In genomic region chr20:44646641-44647274, GRCh38 we compare ENCODE assay signal across 8 cellular contexts. TPM values are rescaled to one million over a fixed set of nuclear protein-coding genes. Genes with fewer than 3 reads are reported as not detected.
A peak's percentile ranks its signal among the peaks of the same experiment; 100 is the strongest.
DNase-seq lines count a peak whose midpoint lies in the region; ATAC-seq, FAIRE-seq and TF ChIP-seq lines count a peak whose summit lies in the region.

No MANE protein-coding gene starts in this region.

- DNase-seq in GM13977 (ENCODE audit: low spot score) (peak; percentile 77), M059J (ENCODE audit: low read depth) (peak; percentile 76), bronchial epithelial cell (ENCODE audit: low read depth) (peak; percentile 59), left colon (no peak), head of caudate nucleus (no peak), NCI-H2081 (lab: John Stamatoyannopoulos, UW) (no peak)
- peak; percentile 40 for DNase-seq in stimulated activated naive B cell treated with anti-CD40 and anti-IgM and Interleukin-4, amounts not matched to agents 10 μg/mL and 1 μg/mL and 100 μg/mL, for 72 hours

- H3K27me3 ChIP-seq in bronchial epithelial cell (ENCODE audit: control insufficient read depth, insufficient read depth, low read length) = no peaks in the 10 kb centered on the region

- peaks cover 54 to 90% of the 10 kb centered on the region in 2 donors for H3K4me1 Mint-ChIP-seq in stimulated activated naive B cell treated with anti-CD40 and anti-IgM and Interleukin-4, amounts not matched to agents 10 μg/mL and 1 μg/mL and 100 μg/mL, for 72 hours

- no peak for TF ChIP-seq CTCF in GM13977 (IDR thresholded peaks at IDR 0.05; ENCODE audit: extremely low read depth, insufficient read depth, missing control alignments)
- no peak for TF ChIP-seq CTCF in bronchial epithelial cell (IDR thresholded peaks at IDR 0.05; ENCODE audit: insufficient read depth, low read length, severe bottlenecking)

- no peak for FAIRE-seq in bronchial epithelial cell (lab: Jason Lieb, UNC)

- no peak overlapping the region for H3K4me3 ChIP-seq in bronchial epithelial cell (ENCODE audit: low read depth, low read length)

- peak; percentile 52 for ATAC-seq in GM21619 (IDR thresholded peaks at IDR 0.05; ENCODE audit: unreplicated experiment)
- ATAC-seq in stimulated activated naive B cell treated with anti-CD40 and anti-IgM and Interleukin-4, amounts not matched to agents 10 μg/mL and 1 μg/mL and 100 μg/mL, for 72 hours (replicated peaks) = peak; percentile 74 to 76
- no peak for ATAC-seq in left colon

- in situ Hi-C loops in GM13977 (cut with MboI; ENCODE audit: low pct_unique_long_range_greater_than_20kb, low sequenced_read_pairs, unreplicated experiment) = no loop called here

- H3K4me3 Mint-ChIP-seq in stimulated activated naive B cell treated with anti-CD40 and anti-IgM and Interleukin-4, amounts not matched to agents 10 μg/mL and 1 μg/mL and 100 μg/mL, for 72 hours = peak overlapping the region; percentile 78 to 80

- peaks cover 5 to 11% of the 10 kb centered on the region in 2 donors for H3K36me3 Mint-ChIP-seq in stimulated activated naive B cell treated with anti-CD40 and anti-IgM and Interleukin-4, amounts not matched to agents 10 μg/mL and 1 μg/mL and 100 μg/mL, for 72 hours

- intact Hi-C loops in left colon (cut with DNase I, micrococcal nuclease) (no loop called here), head of caudate nucleus (cut with DNase I) (no loop called here)

- no peaks in the 10 kb centered on the region for H3K27me3 Mint-ChIP-seq in stimulated activated naive B cell treated with anti-CD40 and anti-IgM and Interleukin-4, amounts not matched to agents 10 μg/mL and 1 μg/mL and 100 μg/mL, for 72 hours

- no peaks in the 10 kb centered on the region for H3K9me3 Mint-ChIP-seq in stimulated activated naive B cell treated with anti-CD40 and anti-IgM and Interleukin-4, amounts not matched to agents 10 μg/mL and 1 μg/mL and 100 μg/mL, for 72 hours

- peak overlapping the region; percentile 93 for H3K27ac Mint-ChIP-seq in stimulated activated naive B cell treated with anti-CD40 and anti-IgM and Interleukin-4, amounts not matched to agents 10 μg/mL and 1 μg/mL and 100 μg/mL, for 72 hours

- H3K36me3 ChIP-seq in bronchial epithelial cell (ENCODE audit: control insufficient read depth, insufficient read depth, low read length) = no peaks in the 10 kb centered on the region

RNA-seq across cellular contexts. Expression of gene ADA, which starts 4.7 kb away (rescaled TPM):
- total RNA-seq in M059J (2014; rRNA removed; shearing (Covaris generic)) = 9.1 and 9.6 TPM in 2 replicates
- total RNA-seq in bronchial epithelial cell = 8.7 and 12.6 TPM in 2 replicates
- 1 to 10 TPM; 2.5 to 3.4 TPM for total RNA-seq in left colon

Comparison
In these comparisons a context has a peak if more than half of its experiments do, and no peak if none do; other contexts are left out.
1. DNase-seq: peak in GM13977 (single experiment), M059J (single experiment), bronchial epithelial cell (single experiment) and stimulated activated naive B cell treated with anti-CD40 and anti-IgM and Interleukin-4, amounts not matched to agents 10 μg/mL and 1 μg/mL and 100 μg/mL, for 72 hours (single experiment); none in left colon (0 of 2), head of caudate nucleus (0 of 42) and NCI-H2081 (0 of 2).